Comparison of ENCODE assay signal across 38 cellular contexts in the genomic region with DNA sequence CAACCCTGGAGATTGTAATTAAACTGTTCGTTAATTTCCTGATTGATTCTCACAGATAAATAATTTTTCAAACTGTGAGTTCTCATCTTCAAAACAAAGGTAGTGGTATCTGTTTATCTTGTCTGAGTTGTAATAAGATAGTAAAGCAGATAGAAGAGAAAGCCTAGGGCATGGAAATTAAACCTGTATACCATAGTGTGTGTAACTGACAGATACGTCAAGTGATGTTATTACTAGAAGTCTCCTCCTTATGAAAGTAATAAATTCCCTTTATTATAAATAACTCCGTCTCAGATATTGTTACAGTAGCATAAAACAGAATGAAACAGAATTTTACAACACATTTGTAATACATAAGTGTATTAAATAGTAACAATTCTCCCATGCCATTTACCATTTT.
"Had no signal": no experiment of that assay in that cellular context is flagged by ENCODE, and none has a peak within 500 bp of the region (broad histone marks: within the 10 kb centered on the region; RNA-seq: fewer than 3 reads in every experiment).

No MANE protein-coding gene starts in this region.

- H3K4me1 Mint-ChIP-seq: activated CD4-positive, alpha-beta memory T cell treated with anti-CD3 and anti-CD28 coated beads, Interleukin-2, amount 10 ng/mL, durations not matched to agents 7 days and 5 days; activated CD4-positive, alpha-beta T cell treated with anti-CD3 and anti-CD28 coated beads for 36 hours; activated CD4-positive, alpha-beta T cell treated with anti-CD3 and anti-CD28 coated beads, Interleukin-2, amount 10 ng/mL, durations not matched to agents 7 days and 5 days; activated CD8-positive, alpha-beta memory T cell treated with anti-CD3 and anti-CD28 coated beads, Interleukin-2, amount 10 ng/mL, durations not matched to agents 7 days and 5 days; activated naive CD4-positive, alpha-beta T cell treated with anti-CD3 and anti-CD28 coated beads, Interleukin-2, amount 10 ng/mL, durations not matched to agents 7 days and 5 days; activated naive CD4-positive, alpha-beta T cell treated with anti-CD3 and anti-CD28 coated beads, Interleukin-2, amount 50 U/mL, for 24 hours; activated naive CD8-positive, alpha-beta T cell treated with anti-CD3 and anti-CD28 coated beads, Interleukin-2, amount 10 ng/mL, durations not matched to agents 7 days and 5 days; activated naive CD8-positive, alpha-beta T cell treated with anti-CD3 and anti-CD28 coated beads, Interleukin-2, amount 50 U/mL, for 24 hours; brain; central memory CD8-positive, alpha-beta T cell; WTC11 had no signal

- H3K27me3 ChIP-seq: ascending aorta, cardiac muscle cell had no signal

- H3K36me3 ChIP-seq: ascending aorta, cardiac muscle cell had no signal

- FAIRE-seq: bronchial epithelial cell, TTC549 had no signal

- H3K4me3 ChIP-seq: ascending aorta, cardiac muscle cell had no signal

- H3K27me3 Mint-ChIP-seq: activated CD4-positive, alpha-beta memory T cell treated with anti-CD3 and anti-CD28 coated beads, Interleukin-2, amount 10 ng/mL, durations not matched to agents 7 days and 5 days; activated CD4-positive, alpha-beta T cell treated with anti-CD3 and anti-CD28 coated beads for 36 hours; activated CD4-positive, alpha-beta T cell treated with anti-CD3 and anti-CD28 coated beads, Interleukin-2, amount 10 ng/mL, durations not matched to agents 7 days and 5 days; activated CD8-positive, alpha-beta memory T cell treated with anti-CD3 and anti-CD28 coated beads, Interleukin-2, amount 10 ng/mL, durations not matched to agents 7 days and 5 days; activated naive CD4-positive, alpha-beta T cell treated with anti-CD3 and anti-CD28 coated beads, Interleukin-2, amount 10 ng/mL, durations not matched to agents 7 days and 5 days; activated naive CD4-positive, alpha-beta T cell treated with anti-CD3 and anti-CD28 coated beads, Interleukin-2, amount 50 U/mL, for 24 hours; activated naive CD8-positive, alpha-beta T cell; activated naive CD8-positive, alpha-beta T cell treated with anti-CD3 and anti-CD28 coated beads, Interleukin-2, amount 10 ng/mL, durations not matched to agents 7 days and 5 days; activated naive CD8-positive, alpha-beta T cell treated with anti-CD3 and anti-CD28 coated beads, Interleukin-2, amount 50 U/mL, for 24 hours; activated T-cell treated with anti-CD3 and anti-CD28 coated beads, Interleukin-2, amount 50 U/mL, for 24 hours; brain; central memory CD8-positive, alpha-beta T cell had no signal

- H3K27ac Mint-ChIP-seq: activated CD4-positive, alpha-beta memory T cell treated with anti-CD3 and anti-CD28 coated beads, Interleukin-2, amount 10 ng/mL, durations not matched to agents 7 days and 5 days; activated CD4-positive, alpha-beta T cell treated with anti-CD3 and anti-CD28 coated beads for 36 hours; activated CD4-positive, alpha-beta T cell treated with anti-CD3 and anti-CD28 coated beads, Interleukin-2, amount 10 ng/mL, durations not matched to agents 7 days and 5 days; activated CD8-positive, alpha-beta memory T cell treated with anti-CD3 and anti-CD28 coated beads, Interleukin-2, amount 10 ng/mL, durations not matched to agents 7 days and 5 days; activated CD8-positive, alpha-beta T cell treated with anti-CD3 and anti-CD28 coated beads, Interleukin-2, amount 10 ng/mL, durations not matched to agents 7 days and 5 days; activated naive CD4-positive, alpha-beta T cell treated with anti-CD3 and anti-CD28 coated beads, Interleukin-2, amount 10 ng/mL, durations not matched to agents 7 days and 5 days; activated naive CD4-positive, alpha-beta T cell treated with anti-CD3 and anti-CD28 coated beads, Interleukin-2, amount 50 U/mL, for 24 hours; activated naive CD8-positive, alpha-beta T cell; activated naive CD8-positive, alpha-beta T cell treated with anti-CD3 and anti-CD28 coated beads, Interleukin-2, amount 10 ng/mL, durations not matched to agents 7 days and 5 days; activated naive CD8-positive, alpha-beta T cell treated with anti-CD3 and anti-CD28 coated beads, Interleukin-2, amount 50 U/mL, for 24 hours; activated T-cell treated with anti-CD3 and anti-CD28 coated beads, Interleukin-2, amount 50 U/mL, for 24 hours; activated T-helper 2 cell treated with anti-CD3 and anti-CD28 coated beads, Interferon-gamma antibody, Interleukin-2, Interleukin-4, amounts not matched to agents 10 μg/mL and 5 μg/mL and 100 μg/mL, durations not matched to agents 14 hours and 24 hours and 36 hours; T-helper 1 cell treated with Interleukin-12 subunit alpha and Interleukin-12 subunit beta and Interleukin-4 antibody, amounts not matched to agents 30 μg/mL and 1 μg/mL, for 36 hours; T-helper 2 cell treated with Interferon-gamma antibody and Interleukin-4, amounts not matched to agents 5 μg/mL and 100 μg/mL, for 36 hours; WTC11 had no signal

- H3K9me3 Mint-ChIP-seq: activated CD4-positive, alpha-beta memory T cell treated with anti-CD3 and anti-CD28 coated beads, Interleukin-2, amount 10 ng/mL, durations not matched to agents 7 days and 5 days had no signal

- H3K9me3 ChIP-seq: ascending aorta had no signal

- H3K4me1 ChIP-seq: ascending aorta had no signal

- H3K27ac ChIP-seq: ascending aorta, cardiac muscle cell, VCaP had no signal

- H3K4me3 Mint-ChIP-seq: activated CD4-positive, alpha-beta memory T cell treated with anti-CD3 and anti-CD28 coated beads, Interleukin-2, amount 10 ng/mL, durations not matched to agents 7 days and 5 days; activated CD4-positive, alpha-beta T cell treated with anti-CD3 and anti-CD28 coated beads for 36 hours; activated CD4-positive, alpha-beta T cell treated with anti-CD3 and anti-CD28 coated beads, Interleukin-2, amount 10 ng/mL, durations not matched to agents 7 days and 5 days; activated CD8-positive, alpha-beta memory T cell treated with anti-CD3 and anti-CD28 coated beads, Interleukin-2, amount 10 ng/mL, durations not matched to agents 7 days and 5 days; activated CD8-positive, alpha-beta T cell treated with anti-CD3 and anti-CD28 coated beads, Interleukin-2, amount 10 ng/mL, durations not matched to agents 7 days and 5 days; activated naive CD4-positive, alpha-beta T cell treated with anti-CD3 and anti-CD28 coated beads, Interleukin-2, amount 10 ng/mL, durations not matched to agents 7 days and 5 days; activated naive CD4-positive, alpha-beta T cell treated with anti-CD3 and anti-CD28 coated beads, Interleukin-2, amount 50 U/mL, for 24 hours; activated naive CD8-positive, alpha-beta T cell; activated naive CD8-positive, alpha-beta T cell treated with anti-CD3 and anti-CD28 coated beads, Interleukin-2, amount 10 ng/mL, durations not matched to agents 7 days and 5 days; activated naive CD8-positive, alpha-beta T cell treated with anti-CD3 and anti-CD28 coated beads, Interleukin-2, amount 50 U/mL, for 24 hours; activated T-cell treated with anti-CD3 and anti-CD28 coated beads, Interleukin-2, amount 50 U/mL, for 24 hours; brain; central memory CD8-positive, alpha-beta T cell; T-helper 1 cell treated with Interleukin-12 subunit alpha and Interleukin-12 subunit beta and Interleukin-4 antibody, amounts not matched to agents 30 μg/mL and 1 μg/mL, for 36 hours; T-helper 2 cell treated with Interferon-gamma antibody and Interleukin-4, amounts not matched to agents 5 μg/mL and 100 μg/mL, for 36 hours; WTC11 had no signal

- DNase-seq: activated CD4-positive, alpha-beta memory T cell treated with anti-CD3 and anti-CD28 coated beads, Interleukin-2, amount 10 ng/mL, durations not matched to agents 7 days and 5 days; activated CD4-positive, alpha-beta T cell treated with anti-CD3 and anti-CD28 coated beads for 1 hour; activated CD4-positive, alpha-beta T cell treated with anti-CD3 and anti-CD28 coated beads for 36 hours; activated CD4-positive, alpha-beta T cell treated with anti-CD3 and anti-CD28 coated beads for 48 hours; activated CD4-positive, alpha-beta T cell treated with anti-CD3 and anti-CD28 coated beads, Interleukin-2, amount 10 ng/mL, durations not matched to agents 7 days and 5 days; activated CD4-positive, alpha-beta T cell treated with anti-CD3 and anti-CD28 coated beads, Interleukin-2, amount 50 U/mL, for 48 hours; activated CD4-positive, CD25-positive, alpha-beta regulatory T cell; activated CD8-positive, alpha-beta memory T cell treated with anti-CD3 and anti-CD28 coated beads for 24 hours; activated CD8-positive, alpha-beta memory T cell treated with anti-CD3 and anti-CD28 coated beads, Interleukin-2, amount 10 ng/mL, durations not matched to agents 7 days and 5 days; activated CD8-positive, alpha-beta memory T cell treated with anti-CD3 and anti-CD28 coated beads, Interleukin-2, amount 50 U/mL, for 48 hours; activated CD8-positive, alpha-beta T cell treated with anti-CD3 and anti-CD28 coated beads, Interleukin-2, amount 10 ng/mL, durations not matched to agents 7 days and 5 days; activated effector memory CD4-positive, alpha-beta T cell treated with Interleukin-2 at 50 U/mL for 16 hours; activated gamma-delta T cell; activated naive CD4-positive, alpha-beta T cell treated with anti-CD3 and anti-CD28 coated beads, Interleukin-2, amount 10 ng/mL, durations not matched to agents 7 days and 5 days; activated naive CD4-positive, alpha-beta T cell treated with Interleukin-2 at 50 U/mL for 16 hours; activated naive CD8-positive, alpha-beta T cell treated with anti-CD3 and anti-CD28 coated beads, Interleukin-2, amount 10 ng/mL, durations not matched to agents 7 days and 5 days; activated naive CD8-positive, alpha-beta T cell treated with anti-CD3 and anti-CD28 coated beads, Interleukin-2, amount 50 U/mL, for 24 hours; activated T-cell treated with anti-CD3 and anti-CD28 coated beads, Interleukin-2, amount 50 U/mL, for 24 hours; activated T-cell treated with anti-CD3 and anti-CD28 coated beads, Interleukin-2, amount 50 U/mL, for 48 hours; amygdala; anterior cingulate cortex; caudate nucleus; cerebellar nuclear complex; T-helper 2 cell; T-helper 9 cell had no signal

- H3K36me3 Mint-ChIP-seq: activated CD8-positive, alpha-beta memory T cell treated with anti-CD3 and anti-CD28 coated beads, Interleukin-2, amount 10 ng/mL, durations not matched to agents 7 days and 5 days; activated naive CD4-positive, alpha-beta T cell treated with anti-CD3 and anti-CD28 coated beads, Interleukin-2, amount 10 ng/mL, durations not matched to agents 7 days and 5 days; activated naive CD4-positive, alpha-beta T cell treated with anti-CD3 and anti-CD28 coated beads, Interleukin-2, amount 50 U/mL, for 24 hours; activated naive CD8-positive, alpha-beta T cell; activated naive CD8-positive, alpha-beta T cell treated with anti-CD3 and anti-CD28 coated beads, Interleukin-2, amount 10 ng/mL, durations not matched to agents 7 days and 5 days; brain had no signal
